In the genomic region with DNA sequence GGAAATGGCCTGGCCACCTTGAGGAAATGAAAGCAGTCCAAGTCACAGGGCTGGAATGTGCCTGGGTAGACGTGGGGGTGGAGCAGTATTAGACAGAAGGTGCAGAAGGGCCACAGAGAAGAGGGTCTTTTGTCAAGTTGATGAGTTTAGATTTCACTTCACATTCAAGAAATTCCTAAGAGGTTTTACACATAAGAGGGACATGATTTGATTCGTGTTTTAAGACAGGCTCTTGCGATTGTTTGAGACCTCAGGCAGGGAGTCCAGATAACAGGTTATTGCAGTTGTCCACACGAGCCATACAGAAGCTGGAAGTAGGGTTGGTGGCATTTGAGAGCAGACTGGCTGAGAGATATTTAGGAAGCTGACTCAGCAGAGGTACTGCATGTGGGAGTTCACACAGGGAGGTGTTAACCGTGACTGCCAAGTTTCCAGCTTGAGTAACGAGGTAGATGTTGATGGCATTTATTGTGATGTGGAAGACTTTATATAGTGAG, we compare ENCODE assay signal across 14 cellular contexts.
DNase-seq lines count a peak whose midpoint lies in the region; ATAC-seq, FAIRE-seq and TF ChIP-seq lines count a peak whose summit lies in the region.
"Had no signal": no experiment of that assay in that cellular context is flagged by ENCODE, and none has a peak within 500 bp of the region (broad histone marks: within the 10 kb centered on the region; RNA-seq: fewer than 3 reads in every experiment).

No MANE protein-coding gene starts in this region.

- no peaks in the 10 kb centered on the region for H3K4me1 Mint-ChIP-seq in activated naive CD4-positive, alpha-beta T cell treated with anti-CD3 and anti-CD28 coated beads, Interleukin-2, amount 10 ng/mL, durations not matched to agents 7 days and 5 days

- no peak overlapping the region for H3K4me3 Mint-ChIP-seq in activated naive CD4-positive, alpha-beta T cell treated with anti-CD3 and anti-CD28 coated beads, Interleukin-2, amount 10 ng/mL, durations not matched to agents 7 days and 5 days
- H3K4me3 Mint-ChIP-seq: activated naive CD8-positive, alpha-beta T cell treated with anti-CD3 and anti-CD28 coated beads, Interleukin-2, amount 10 ng/mL, durations not matched to agents 7 days and 5 days; T-cell had no signal

- H3K36me3 Mint-ChIP-seq in activated naive CD4-positive, alpha-beta T cell treated with anti-CD3 and anti-CD28 coated beads, Interleukin-2, amount 10 ng/mL, durations not matched to agents 7 days and 5 days: no peaks in the 10 kb centered on the region
- H3K36me3 Mint-ChIP-seq: activated naive CD8-positive, alpha-beta T cell treated with anti-CD3 and anti-CD28 coated beads, Interleukin-2, amount 10 ng/mL, durations not matched to agents 7 days and 5 days; T-cell had no signal

- no peaks in the 10 kb centered on the region for H3K9me3 Mint-ChIP-seq in activated naive CD4-positive, alpha-beta T cell treated with anti-CD3 and anti-CD28 coated beads, Interleukin-2, amount 10 ng/mL, durations not matched to agents 7 days and 5 days
- H3K9me3 Mint-ChIP-seq: activated naive CD8-positive, alpha-beta T cell treated with anti-CD3 and anti-CD28 coated beads, Interleukin-2, amount 10 ng/mL, durations not matched to agents 7 days and 5 days; T-cell had no signal

- H3K27me3 Mint-ChIP-seq in activated naive CD4-positive, alpha-beta T cell treated with anti-CD3 and anti-CD28 coated beads, Interleukin-2, amount 10 ng/mL, durations not matched to agents 7 days and 5 days: peaks cover 6% of the 10 kb centered on the region
- H3K27me3 Mint-ChIP-seq: activated naive CD8-positive, alpha-beta T cell treated with anti-CD3 and anti-CD28 coated beads, Interleukin-2, amount 10 ng/mL, durations not matched to agents 7 days and 5 days; T-cell had no signal

- no peak for FAIRE-seq in RCC 7860 (lab: Jason Lieb, UNC)
- FAIRE-seq: endothelial cell of umbilical vein, kidney had no signal

- no peak overlapping the region for H3K4me3 ChIP-seq in right cardiac atrium (ENCODE audit: low read length)
- H3K4me3 ChIP-seq: prostate gland had no signal

- ATAC-seq in right cardiac atrium: peak; percentile 53 to 81
- ATAC-seq in SK-N-SH treated with all-trans-retinoic acid at 6 μM for 48 hours: no peak

- no peaks in the 10 kb centered on the region for H3K9me3 ChIP-seq in right cardiac atrium (ENCODE audit: control insufficient read depth, low read length)
- H3K9me3 ChIP-seq: prostate gland had no signal

- H3K27ac ChIP-seq in right cardiac atrium (ENCODE audit: low read length): no peak overlapping the region
- H3K27ac ChIP-seq: prostate gland had no signal

- H3K27ac Mint-ChIP-seq in activated naive CD4-positive, alpha-beta T cell treated with anti-CD3 and anti-CD28 coated beads, Interleukin-2, amount 10 ng/mL, durations not matched to agents 7 days and 5 days: no peak overlapping the region
- H3K27ac Mint-ChIP-seq: activated naive CD8-positive, alpha-beta T cell treated with anti-CD3 and anti-CD28 coated beads, Interleukin-2, amount 10 ng/mL, durations not matched to agents 7 days and 5 days; T-cell had no signal

- no peaks in the 10 kb centered on the region for H3K27me3 ChIP-seq in right cardiac atrium (ENCODE audit: control insufficient read depth, insufficient read depth)

- peak; percentile 8 for DNase-seq in activated naive CD4-positive, alpha-beta T cell treated with Interleukin-2 at 50 U/mL for 16 hours
- no peak for DNase-seq in activated naive CD4-positive, alpha-beta T cell treated with anti-CD3 and anti-CD28 coated beads, Interleukin-2, amount 10 ng/mL, durations not matched to agents 7 days and 5 days
- DNase-seq in RKO (ENCODE audit: low spot score) (peak; percentile 8), right cardiac atrium (no peak), RCC 7860 (ENCODE audit: low spot score) (no peak)
- DNase-seq in stimulated activated CD8-positive, alpha-beta memory T cell treated with anti-CD3 and anti-CD28 coated beads, Interleukin-12 subunit alpha, Interleukin-12 subunit beta, amount 100 ng/mL, for 24 hours (ENCODE audit: extremely low read depth): peak; percentile 0
- no peak for DNase-seq in central memory CD4-positive, alpha-beta T cell
- DNase-seq: activated naive CD8-positive, alpha-beta T cell treated with anti-CD3 and anti-CD28 coated beads, Interleukin-2, amount 10 ng/mL, durations not matched to agents 7 days and 5 days; kidney; NCI-H2227 treated with DMSO at 0.1 percent for 48 hours had no signal

- intact Hi-C loops in right cardiac atrium (cut with DNase I): no loop called here

- H3K4me1 ChIP-seq in right cardiac atrium (ENCODE audit: control insufficient read depth, insufficient read depth, low read length): no peaks in the 10 kb centered on the region
- H3K4me1 ChIP-seq: prostate gland had no signal

- 55% methylated on average over 6 of the region's 6 CpGs for WGBS in right cardiac atrium

- CTCF ChIA-PET in activated naive CD4-positive, alpha-beta T cell treated with anti-CD3 and anti-CD28 coated beads, Interleukin-2, amount 10 ng/mL, durations not matched to agents 7 days and 5 days (lab: Charles Lee): no interaction called here

TF ChIP-seq in SK-N-SH treated with all-trans-retinoic acid at 6 μM for 48 hours, 23 proteins besides CTCF, POLR2A, EP300 and RAD21:
- no peak for TF ChIP-seq ZC3H10 (CRISPR knock-in tag; IDR thresholded peaks at IDR 0.05)
- no peak for TF ChIP-seq ESRRG (CRISPR knock-in tag; IDR thresholded peaks at IDR 0.05)
- no peak for TF ChIP-seq ZNF8 (CRISPR knock-in tag; IDR thresholded peaks at IDR 0.05)

Comparison
In these comparisons a context has a peak if more than half of its experiments do, and no peak if none do; other contexts are left out.
1. DNase-seq: peak in activated naive CD4-positive, alpha-beta T cell treated with Interleukin-2 at 50 U/mL for 16 hours (single experiment), RKO (single experiment) and stimulated activated CD8-positive, alpha-beta memory T cell treated with anti-CD3 and anti-CD28 coated beads, Interleukin-12 subunit alpha, Interleukin-12 subunit beta, amount 100 ng/mL, for 24 hours (single experiment); none in activated naive CD4-positive, alpha-beta T cell treated with anti-CD3 and anti-CD28 coated beads, Interleukin-2, amount 10 ng/mL, durations not matched to agents 7 days and 5 days (single experiment), right cardiac atrium (0 of 3), central memory CD4-positive, alpha-beta T cell (single experiment) and RCC 7860 (single experiment).